12 cellular contexts compared by ENCODE assay signal in the genomic region with DNA sequence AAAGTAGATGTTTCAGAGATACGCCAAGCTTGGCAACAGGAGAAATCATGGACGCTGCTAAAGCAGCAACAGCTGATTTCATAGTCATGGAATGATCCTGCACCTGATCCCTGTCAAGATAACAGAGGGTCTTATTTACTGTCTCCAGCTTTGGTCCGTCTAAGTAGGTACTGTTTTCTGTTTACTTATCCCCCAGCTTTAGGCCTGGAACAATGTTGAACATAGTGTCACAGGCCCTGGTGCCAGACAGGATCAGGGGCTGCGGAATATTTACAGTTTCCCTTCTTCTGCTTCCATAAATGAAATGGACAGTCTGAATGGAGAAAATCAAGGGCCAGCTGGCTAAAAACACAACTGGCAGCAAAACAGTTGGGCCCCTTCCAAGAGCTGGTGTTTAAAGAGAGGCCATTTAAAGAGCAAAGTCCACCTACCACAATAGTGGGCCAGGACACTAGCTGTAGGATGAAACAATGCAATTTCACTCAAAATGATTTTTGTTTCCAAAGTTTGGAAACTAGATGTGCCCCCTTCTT. TPM values are rescaled to one million over a fixed set of nuclear protein-coding genes. Genes with fewer than 3 reads are reported as not detected.
DNase-seq lines count a peak whose midpoint lies in the region; ATAC-seq, FAIRE-seq and TF ChIP-seq lines count a peak whose summit lies in the region.
"Had no signal": no experiment of that assay in that cellular context is flagged by ENCODE, and none has a peak within 500 bp of the region (broad histone marks: within the 10 kb centered on the region; RNA-seq: fewer than 3 reads in every experiment).

No MANE protein-coding gene starts in this region.

- in situ Hi-C loops in HepG2 (cut with HindIII; ENCODE audit: extremely low pct_ligation_motif_present, low pct_unique_long_range_greater_than_20kb) = no loop called here

- BruUV-seq in HepG2 (replicated peaks; lab: Mats Ljungman, UMichigan) = no TSS peak

- TF ChIP-seq CTCF in HepG2 (CRISPR knock-in tag; IDR thresholded peaks at IDR 0.05) (no peak), type B pancreatic cell (conservative IDR thresholded peaks at IDR 0.05) (no peak), suprapubic skin (IDR thresholded peaks at IDR 0.05) (no peak), spleen (IDR thresholded peaks at IDR 0.05 in 8 of 11, conservative IDR thresholded peaks at IDR 0.05 in 3 of 11) (no peak)

- TF ChIP-seq POLR2A in HepG2 (IDR thresholded peaks at IDR 0.05; ENCODE audit: insufficient read depth in 1 of 2, low read depth in 2 of 2, low read length in 2 of 2) (no peak), suprapubic skin (IDR thresholded peaks at IDR 0.05) (no peak), spleen (IDR thresholded peaks at IDR 0.05) (no peak)

- H3K4me1 ChIP-seq in HepG2 (ENCODE audit: insufficient read depth, low read length) (peaks cover 20% of the 10 kb centered on the region), suprapubic skin (peaks cover 17% of the 10 kb centered on the region), spleen (peaks cover 0 to 26% (median 19%) of the 10 kb centered on the region in 6 donors)

- peak overlapping the region; percentile 94 for H3K4me3 Mint-ChIP-seq in type B pancreatic cell

- peak; percentile 91 for ATAC-seq in HepG2
- ATAC-seq: natural killer cell had no signal

- H3K4me3 ChIP-seq in HepG2 (replicated peaks in 1 of 3; ENCODE audit: insufficient read depth in 1 of 3, low read depth in 2 of 3, low read length in 3 of 3) (peak overlapping the region in 1 of 3 experiments; percentile 37; a peak in 1 of 6 replicates), suprapubic skin (no peak overlapping the region), spleen (peak overlapping the region in 3 of 8 donors; percentile 47 to 71 (median 56))

- TF ChIP-seq EP300 in HepG2 (IDR thresholded peaks at IDR 0.05; ENCODE audit: low read depth in 2 of 2, low read length in 2 of 2) = peak in 1 of 2 experiments; percentile 55; a peak in 2 of 4 replicates
- no peak for TF ChIP-seq EP300 in HepG2 (CRISPR knock-in tag; IDR thresholded peaks at IDR 0.05; ENCODE audit: borderline replicate concordance)
- no peak for TF ChIP-seq EP300 in suprapubic skin (IDR thresholded peaks at IDR 0.05)

- POLR2A ChIA-PET in HepG2 (lab: Yijun Ruan, JAX) = interaction anchor here (0.6 to 1.3 kb wide), 2 partner anchors 38 to 1212 kb away, joined by 3 to 4 read pairs; no protein-coding TSS in a partner anchor

- H3K9me3 ChIP-seq in HepG2 (ENCODE audit: low read length) (peaks cover 11% of the 10 kb centered on the region), suprapubic skin (no peaks in the 10 kb centered on the region), spleen (no peaks in the 10 kb centered on the region)

- H3K9me3 Mint-ChIP-seq in type B pancreatic cell = no peaks in the 10 kb centered on the region

- H3K79me2 ChIP-seq in HepG2 (ENCODE audit: insufficient read depth, low read length) = no peaks in the 10 kb centered on the region

- H3K36me3 ChIP-seq in HepG2 (replicated peaks in 1 of 2; ENCODE audit: control insufficient read depth in 1 of 2, insufficient read depth in 2 of 2, low read length in 2 of 2) (no peaks in the 10 kb centered on the region), suprapubic skin (no peaks in the 10 kb centered on the region), spleen (no peaks in the 10 kb centered on the region)

- TF ChIP-seq RAD21 in HepG2 (CRISPR knock-in tag; IDR thresholded peaks at IDR 0.05) = no peak

- H3K27ac ChIP-seq in caudate nucleus (ENCODE audit: low read depth, low read length) (peak overlapping the region; percentile 91), HepG2 (ENCODE audit: extremely low read length, insufficient read depth, low read length) (peak overlapping the region; percentile 53), suprapubic skin (no peak overlapping the region), spleen (no peak overlapping the region)

- intact Hi-C loops in HepG2 (cut with micrococcal nuclease; ENCODE audit: unreplicated experiment) (no loop called here), spleen (cut with DNase I; ENCODE audit: low total_unique reads) (no loop called here)

- H3K27me3 Mint-ChIP-seq in type B pancreatic cell = peaks cover 37% of the 10 kb centered on the region

- peak overlapping the region; percentile 39 for H2AFZ ChIP-seq in HepG2 (ENCODE audit: low read length)

- no peak overlapping the region for H3K9ac ChIP-seq in HepG2 (ENCODE audit: insufficient read depth, low read depth, low read length)

- FAIRE-seq in HepG2 (lab: Jason Lieb, UNC) = peak; percentile 18
- FAIRE-seq: RCC 7860 had no signal

- CTCF ChIA-PET in HepG2 (lab: Yijun Ruan, JAX; ENCODE audit: low intra/inter-chr PET ratio, low total read pairs) = no interaction called here

- H3K36me3 Mint-ChIP-seq in type B pancreatic cell = peaks cover 7% of the 10 kb centered on the region

- H3K4me2 ChIP-seq in HepG2 (ENCODE audit: low read depth, low read length) = peak overlapping the region; percentile 70

- H4K20me1 ChIP-seq in HepG2 (ENCODE audit: insufficient read depth, low read length) = no peaks in the 10 kb centered on the region

- 14% methylated on average over 4 of the region's 4 CpGs for WGBS in HepG2 (ENCODE audit: low lambda C conversion rate)
- WGBS in suprapubic skin = 58% methylated on average over 4 of the region's 4 CpGs
- 69 to 80% (median 77%) methylated on average over 4 of the region's 4 CpGs for WGBS in spleen, 5 donors

- H3K27me3 ChIP-seq in HepG2 (ENCODE audit: control insufficient read depth in 1 of 2, insufficient read depth in 2 of 2, low read length in 2 of 2) (no peaks in the 10 kb centered on the region), suprapubic skin (peaks cover 27% of the 10 kb centered on the region), spleen (replicated peaks in 1 of 7) (peaks cover 0 to 74% (median 27%) of the 10 kb centered on the region in 7 donors)

- DNase-seq in NCI-H2081 (lab: John Stamatoyannopoulos, UW) (peak; percentile 26 to 60), NCI-H2081 treated with DMSO at 0.1 percent for 48 hours (lab: John Stamatoyannopoulos, UW) (no peak), caudate nucleus (lab: John Stamatoyannopoulos, UW) (peak in 40 of 61 donors; percentile 2 to 86 (median 55)), HepG2 (ENCODE audit: low spot score) (peak; percentile 76), type B pancreatic cell (ENCODE audit: extremely low spot score, unreplicated experiment) (no peak), suprapubic skin (ENCODE audit: low spot score in 2 of 2) (no peak), spleen (no peak), NCI-H226 (no peak)
- DNase-seq: DMS79, natural killer cell, NCI-H187 had no signal

- H3K4me1 Mint-ChIP-seq in type B pancreatic cell (ENCODE audit: unreplicated experiment) = peaks cover 3% of the 10 kb centered on the region

- H3K27ac Mint-ChIP-seq in type B pancreatic cell = no peak overlapping the region
- H3K27ac Mint-ChIP-seq: natural killer cell had no signal

TF ChIP-seq in HepG2, 621 proteins besides CTCF, POLR2A, EP300 and RAD21 (continues in another document):
- TF ChIP-seq, protein P1, sequence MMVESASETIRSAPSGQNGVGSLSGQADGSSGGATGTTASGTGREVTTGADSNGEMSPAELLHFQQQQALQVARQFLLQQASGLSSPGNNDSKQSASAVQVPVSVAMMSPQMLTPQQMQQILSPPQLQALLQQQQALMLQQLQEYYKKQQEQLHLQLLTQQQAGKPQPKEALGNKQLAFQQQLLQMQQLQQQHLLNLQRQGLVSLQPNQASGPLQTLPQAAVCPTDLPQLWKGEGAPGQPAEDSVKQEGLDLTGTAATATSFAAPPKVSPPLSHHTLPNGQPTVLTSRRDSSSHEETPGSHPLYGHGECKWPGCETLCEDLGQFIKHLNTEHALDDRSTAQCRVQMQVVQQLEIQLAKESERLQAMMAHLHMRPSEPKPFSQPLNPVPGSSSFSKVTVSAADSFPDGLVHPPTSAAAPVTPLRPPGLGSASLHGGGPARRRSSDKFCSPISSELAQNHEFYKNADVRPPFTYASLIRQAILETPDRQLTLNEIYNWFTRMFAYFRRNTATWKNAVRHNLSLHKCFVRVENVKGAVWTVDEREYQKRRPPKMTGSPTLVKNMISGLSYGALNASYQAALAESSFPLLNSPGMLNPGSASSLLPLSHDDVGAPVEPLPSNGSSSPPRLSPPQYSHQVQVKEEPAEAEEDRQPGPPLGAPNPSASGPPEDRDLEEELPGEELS (CRISPR knock-in tag; IDR thresholded peaks at IDR 0.05) = peak; percentile 20; the same call in 1 of the 2 replicates
- TF ChIP-seq SOX6 (IDR thresholded peaks at IDR 0.05) (no peak), SOX6 (CRISPR knock-in tag; IDR thresholded peaks at IDR 0.05) (peak; percentile 93), BRCA1 (CRISPR knock-in tag; IDR thresholded peaks at IDR 0.05) (no peak), TAF1 (CRISPR knock-in tag; IDR thresholded peaks at IDR 0.05) (no peak), RBFOX2 (IDR thresholded peaks at IDR 0.05; ENCODE audit: low read depth, low read length) (no peak), JDP2 (CRISPR knock-in tag; IDR thresholded peaks at IDR 0.05; ENCODE audit: borderline replicate concordance) (no peak)

RNA-seq across cellular contexts. Expression of a gene that starts 2.9 kb away (rescaled TPM):
- not detected in 2 replicates for total RNA-seq in HepG2 (2016; rRNA removed; fragmentation: Illumina TruSeq; extraction: Trizol)
- total RNA-seq in HepG2 (2016; cell fraction: cytosol; rRNA removed; fragmentation: Illumina TruSeq; extraction: Trizol; ENCODE audit: low read depth) = not detected in 2 replicates
- total RNA-seq in HepG2 (2016; cell fraction: insoluble cytoplasmic fraction; rRNA removed; fragmentation: Illumina TruSeq; extraction: Trizol) = not detected in 2 replicates
- total RNA-seq in HepG2 (2016; cell fraction: membrane; rRNA removed; fragmentation: Illumina TruSeq; extraction: Trizol) = not detected in 2 replicates
- total RNA-seq in HepG2 (2016; cell fraction: nucleus; rRNA removed; fragmentation: Illumina TruSeq; extraction: Trizol) = not detected in 2 replicates
- polyA plus RNA-seq in HepG2 (2011; rRNA removed) = not detected in 2 replicates
- not detected in 2 replicates for polyA plus RNA-seq in HepG2 (2011; cell fraction: cytosol; rRNA removed)
- polyA plus RNA-seq in HepG2 (2011; cell fraction: nucleus; rRNA removed) = 0.03 TPM in 1 of 2 replicates, not detected in the other
- not detected in 2 replicates for polyA plus RNA-seq in HepG2 (2012)
- polyA plus RNA-seq in HepG2 (2016; cell fraction: cytosol; fragmentation: Illumina TruSeq; extraction: Trizol; ENCODE audit: low read depth) = not detected in 2 replicates
- not detected in 2 replicates for polyA plus RNA-seq in HepG2 (2016; cell fraction: insoluble cytoplasmic fraction; fragmentation: Illumina TruSeq; extraction: Trizol; ENCODE audit: low read depth)
- not detected in 2 replicates for polyA plus RNA-seq in HepG2 (2016; cell fraction: membrane; fragmentation: Illumina TruSeq; extraction: Trizol; ENCODE audit: low read depth)
- polyA plus RNA-seq in HepG2 (2016; cell fraction: nucleus; fragmentation: Illumina TruSeq; extraction: Trizol; ENCODE audit: insufficient read depth, low read depth) = not detected in 2 replicates
- 0.61 TPM in 1 of 2 replicates, not detected in the other for polyA minus RNA-seq in HepG2 (2011; rRNA and poly(A)+ RNA removed; ENCODE audit: low replicate concordance)
- not detected in 2 replicates for polyA minus RNA-seq in HepG2 (2011; cell fraction: cytosol; rRNA and poly(A)+ RNA removed)
- polyA minus RNA-seq in HepG2 (2011; cell fraction: nucleus; rRNA and poly(A)+ RNA removed) = not detected in 2 replicates
- total RNA-seq in type B pancreatic cell (ENCODE audit: low replicate concordance) = 7.9 and 16.6 TPM in 2 replicates
- 1 to 10 TPM; 3.1 to 6.9 (median 6.1) TPM for total RNA-seq in suprapubic skin
- total RNA-seq in spleen = 1 to 10 TPM in 5 of 7 donors, under 1 TPM in 2; 0.85 to 6.2 (median 2.2) TPM
- polyA plus RNA-seq in spleen = under 1 TPM in 2 of 3 donors, not detected in 1; 0.05 to 0.13 TPM
- total RNA-seq: natural killer cell had no signal

Comparison
In these comparisons a context has a peak if more than half of its experiments do, and no peak if none do; other contexts are left out.
1. DNase-seq: peak in NCI-H2081 (2 of 2), caudate nucleus (40 of 61) and HepG2 (single experiment); none in NCI-H2081 treated with DMSO at 0.1 percent for 48 hours (single experiment), type B pancreatic cell (single experiment), suprapubic skin (0 of 2), spleen (single experiment) and NCI-H226 (single experiment).
2. H3K27ac ChIP-seq: peak in caudate nucleus (single experiment) and HepG2 (single experiment); none in suprapubic skin (single experiment) and spleen (0 of 8).